21 cellular contexts compared by ENCODE assay signal in the genomic region with DNA sequence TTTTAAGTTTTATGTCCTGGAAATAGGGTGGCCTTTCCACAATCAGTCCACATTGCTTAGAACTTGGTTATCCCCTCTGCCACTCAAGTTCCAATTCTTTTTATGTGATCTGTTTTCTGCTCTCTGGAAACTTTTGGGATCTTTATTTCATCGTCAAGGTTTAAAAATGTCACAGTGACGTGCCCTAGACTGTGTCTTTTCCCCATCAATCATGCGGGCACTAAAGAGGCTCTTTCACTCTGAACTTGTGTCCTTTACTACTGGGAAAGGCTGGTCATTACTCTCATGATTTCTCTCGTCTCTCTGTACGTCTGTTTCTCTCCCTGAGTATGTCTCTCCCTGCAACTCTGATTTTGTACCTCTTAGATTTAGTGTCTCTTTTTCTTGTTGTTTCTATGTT.
DNase-seq lines count a peak whose midpoint lies in the region; ATAC-seq, FAIRE-seq and TF ChIP-seq lines count a peak whose summit lies in the region.
"Had no signal": no experiment of that assay in that cellular context is flagged by ENCODE, and none has a peak within 500 bp of the region (broad histone marks: within the 10 kb centered on the region; RNA-seq: fewer than 3 reads in every experiment).

No MANE protein-coding gene starts in this region.

- TF ChIP-seq CTCF in keratinocyte (optimal IDR thresholded peaks at IDR 0.05 in 1 of 3, IDR thresholded peaks at IDR 0.05 in 1 of 3, conservative IDR thresholded peaks at IDR 0.05 in 1 of 3; ENCODE audit: extremely low read depth in 1 of 3, insufficient read depth in 2 of 3, low read length in 3 of 3) = no peak
- TF ChIP-seq CTCF in body of pancreas (IDR thresholded peaks at IDR 0.05) = no peak

- H3K4me3 ChIP-seq in keratinocyte (ENCODE audit: control insufficient read depth in 2 of 3, extremely low read depth in 1 of 3, insufficient read depth in 2 of 3, low read depth in 1 of 3, low read length in 3 of 3) = no peak overlapping the region
- no peak overlapping the region for H3K4me3 ChIP-seq in skin epidermis
- H3K4me3 ChIP-seq in body of pancreas = no peak overlapping the region
- H3K4me3 ChIP-seq: K562, SJCRH30 had no signal

- no peaks in the 10 kb centered on the region for H3K9me3 Mint-ChIP-seq in activated naive CD4-positive, alpha-beta T cell treated with anti-CD3 and anti-CD28 coated beads, Interleukin-2, amount 50 U/mL, for 24 hours
- no peaks in the 10 kb centered on the region for H3K9me3 Mint-ChIP-seq in activated naive CD4-positive, alpha-beta T cell treated with anti-CD3 and anti-CD28 coated beads, Interleukin-2, amount 50 U/mL, for 72 hours
- H3K9me3 Mint-ChIP-seq: activated CD8-positive, alpha-beta T cell treated with anti-CD3 and anti-CD28 coated beads for 36 hours; activated naive CD4-positive, alpha-beta T cell treated with anti-CD3 and anti-CD28 coated beads for 36 hours; activated T-cell treated with anti-CD3 and anti-CD28 coated beads, Interleukin-2, amount 50 U/mL, for 4 hours; neural crest cell had no signal

- H3K27me3 Mint-ChIP-seq in activated naive CD4-positive, alpha-beta T cell treated with anti-CD3 and anti-CD28 coated beads, Interleukin-2, amount 50 U/mL, for 24 hours = no peaks in the 10 kb centered on the region
- H3K27me3 Mint-ChIP-seq: activated CD8-positive, alpha-beta T cell treated with anti-CD3 and anti-CD28 coated beads for 36 hours; progenitor cell of endocrine pancreas had no signal

- peak overlapping the region; percentile 45 for H3K4me3 Mint-ChIP-seq in activated naive CD4-positive, alpha-beta T cell treated with anti-CD3 and anti-CD28 coated beads, Interleukin-2, amount 50 U/mL, for 24 hours
- H3K4me3 Mint-ChIP-seq: activated naive CD4-positive, alpha-beta T cell treated with anti-CD3 and anti-CD28 coated beads for 36 hours; B cell; neural crest cell had no signal

- no peaks in the 10 kb centered on the region for H3K27me3 ChIP-seq in keratinocyte (ENCODE audit: control insufficient read depth, extremely low read depth, insufficient read depth, low read length)
- H3K27me3 ChIP-seq in body of pancreas = no peaks in the 10 kb centered on the region
- H3K27me3 ChIP-seq: SJCRH30 had no signal

- no peaks in the 10 kb centered on the region for H4K20me1 ChIP-seq in keratinocyte (ENCODE audit: control insufficient read depth, extremely low read depth, insufficient read depth, low read length)

- H3K36me3 ChIP-seq in keratinocyte (ENCODE audit: control insufficient read depth in 2 of 2, extremely low read depth in 1 of 2, insufficient read depth in 2 of 2, low read length in 2 of 2) (no peaks in the 10 kb centered on the region), body of pancreas (replicated peaks in 1 of 2; ENCODE audit: insufficient read depth in 1 of 2, low read depth in 2 of 2) (no peaks in the 10 kb centered on the region)

- peak overlapping the region; percentile 15 for H3K27ac Mint-ChIP-seq in activated naive CD4-positive, alpha-beta T cell treated with anti-CD3 and anti-CD28 coated beads, Interleukin-2, amount 50 U/mL, for 24 hours
- H3K27ac Mint-ChIP-seq in activated naive CD4-positive, alpha-beta T cell treated with anti-CD3 and anti-CD28 coated beads, Interleukin-2, amount 50 U/mL, for 72 hours = no peak overlapping the region
- H3K27ac Mint-ChIP-seq: activated CD8-positive, alpha-beta T cell treated with anti-CD3 and anti-CD28 coated beads for 36 hours; activated naive CD4-positive, alpha-beta T cell treated with anti-CD3 and anti-CD28 coated beads for 36 hours; B cell; progenitor cell of endocrine pancreas had no signal

- no peak for TF ChIP-seq POLR2A in body of pancreas (IDR thresholded peaks at IDR 0.05)

- 68 to 70% methylated on average over 5 of the region's 5 CpGs for WGBS in body of pancreas, 2 donors

- H3K9ac ChIP-seq in keratinocyte (ENCODE audit: control insufficient read depth, extremely low read depth, insufficient read depth, low read length) = no peak overlapping the region

- H3K9me1 ChIP-seq in keratinocyte (ENCODE audit: control insufficient read depth, extremely low read depth, insufficient read depth, low read length) = no peaks in the 10 kb centered on the region

- H3K9me3 ChIP-seq in keratinocyte (ENCODE audit: control insufficient read depth, low read depth, low read length) = no peaks in the 10 kb centered on the region
- H3K9me3 ChIP-seq in body of pancreas = no peaks in the 10 kb centered on the region
- H3K9me3 ChIP-seq: SJCRH30 had no signal

- H3K36me3 Mint-ChIP-seq in activated naive CD4-positive, alpha-beta T cell treated with anti-CD3 and anti-CD28 coated beads, Interleukin-2, amount 50 U/mL, for 24 hours = peaks cover 2% of the 10 kb centered on the region
- peaks cover 0 to 6% of the 10 kb centered on the region in 2 donors for H3K36me3 Mint-ChIP-seq in activated naive CD4-positive, alpha-beta T cell treated with anti-CD3 and anti-CD28 coated beads, Interleukin-2, amount 50 U/mL, for 72 hours

- no peaks in the 10 kb centered on the region for H3K79me2 ChIP-seq in keratinocyte (ENCODE audit: control insufficient read depth, insufficient read depth, low read length)

- dilution Hi-C loops in keratinocyte (cut with MboI; ENCODE audit: extremely low pct_ligation_motif_present, low sequenced_read_pairs) = no loop called here

- H3K4me1 Mint-ChIP-seq in activated naive CD4-positive, alpha-beta T cell treated with anti-CD3 and anti-CD28 coated beads, Interleukin-2, amount 50 U/mL, for 24 hours = peaks cover 32% of the 10 kb centered on the region
- H3K4me1 Mint-ChIP-seq: B cell had no signal

- H3K4me2 ChIP-seq in keratinocyte (ENCODE audit: control insufficient read depth, extremely low read depth, insufficient read depth, low read depth, low read length) = peak overlapping the region; percentile 26

- in situ Hi-C loops in SK-MEL-5 (cut with HindIII; ENCODE audit: low pct_unique_long_range_greater_than_20kb, low sequenced_read_pairs) = no loop called here

- no peak for ATAC-seq in activated naive CD4-positive, alpha-beta T cell treated with anti-CD3 and anti-CD28 coated beads, Interleukin-2, amount 50 U/mL, for 72 hours
- no peak for ATAC-seq in GM18907 (IDR thresholded peaks at IDR 0.05; ENCODE audit: unreplicated experiment)
- no peak for ATAC-seq in body of pancreas
- ATAC-seq: K562 had no signal

- no peak overlapping the region for H2AFZ ChIP-seq in keratinocyte (ENCODE audit: control insufficient read depth, low read length)

- intact Hi-C loops in posterior vena cava (cut with DNase I) = no loop called here
- intact Hi-C loops in body of pancreas (cut with DNase I) = no loop called here

- no peak for FAIRE-seq in keratinocyte (lab: Jason Lieb, UNC)
- FAIRE-seq: GM19239, H1, K562 had no signal

- H3K27ac ChIP-seq in keratinocyte (ENCODE audit: control insufficient read depth, insufficient read depth, low read length) = no peak overlapping the region
- H3K27ac ChIP-seq in skin epidermis = peak overlapping the region in 13 of 21 experiments; percentile 2 to 71 (median 40)
- H3K27ac ChIP-seq in body of pancreas = no peak overlapping the region
- H3K27ac ChIP-seq: SJCRH30 had no signal

- peaks cover 19% of the 10 kb centered on the region for H3K4me1 ChIP-seq in keratinocyte (ENCODE audit: control insufficient read depth, extremely low read depth, insufficient read depth, low read length)
- peaks cover 16% of the 10 kb centered on the region for H3K4me1 ChIP-seq in body of pancreas

- DNase-seq in activated naive CD4-positive, alpha-beta T cell treated with anti-CD3 and anti-CD28 coated beads, Interleukin-2, amount 50 U/mL, for 72 hours (ENCODE audit: low spot score in 2 of 2) = no peak
- DNase-seq in SK-MEL-5 (ENCODE audit: low read depth, low spot score) (peak; percentile 22), keratinocyte (ENCODE audit: low read depth, low spot score) (no peak), posterior vena cava (ENCODE audit: low spot score) (no peak), body of pancreas (no peak)
- DNase-seq: aorta, GDM1, NCI-H1694 treated with DMSO at 0.1 percent for 48 hours had no signal

Comparison
In these comparisons a context has a peak if more than half of its experiments do, and no peak if none do; other contexts are left out.
1. H3K27ac ChIP-seq: peak in skin epidermis (13 of 21); none in keratinocyte (single experiment) and body of pancreas (0 of 4).